In genomic region chr10:9097991-9098306, GRCh38 we compare ENCODE assay signal across 26 cellular contexts.
"Had no signal": no experiment of that assay in that cellular context is flagged by ENCODE, and none has a peak within 500 bp of the region (broad histone marks: within the 10 kb centered on the region; RNA-seq: fewer than 3 reads in every experiment).

No MANE protein-coding gene starts in this region.

- H3K4me1 Mint-ChIP-seq: brain, nephron progenitor cell had no signal

- H3K27ac ChIP-seq: ascending aorta, cardiac muscle cell, coronary artery, dorsolateral prefrontal cortex, gastrocnemius medialis, hepatocyte, ovary, right lobe of liver, tibial nerve had no signal

- DNase-seq: activated CD4-positive, alpha-beta memory T cell treated with anti-CD3 and anti-CD28 coated beads for 36 hours; activated CD4-positive, alpha-beta T cell treated with anti-CD3 and anti-CD28 coated beads for 48 hours; activated gamma-delta T cell treated with Interleukin-2 at 50 U/mL for 16 hours; activated T-cell treated with anti-CD3 and anti-CD28 coated beads, Interleukin-2, amount 50 U/mL, for 4 hours; dorsolateral prefrontal cortex; effector memory CD4-positive, alpha-beta T cell; erythroblast; gastrocnemius medialis; left cardiac atrium; left ventricle myocardium superior; mucosa of descending colon; nephron progenitor cell; ovary; right lobe of liver; stimulated activated CD4-positive, alpha-beta T cell treated with anti-CD3 and anti-CD28 coated beads, Interleukin-2, amount 100 ng/mL, for 48 hours; stimulated activated naive CD4-positive, alpha-beta T cell treated with Interleukin-2 at 50 U/mL for 16 hours had no signal

- H3K36me3 Mint-ChIP-seq: activated CD4-positive, alpha-beta memory T cell treated with anti-CD3 and anti-CD28 coated beads for 36 hours; brain had no signal

- H3K4me3 Mint-ChIP-seq: activated CD4-positive, alpha-beta memory T cell treated with anti-CD3 and anti-CD28 coated beads for 36 hours; activated T-cell treated with anti-CD3 and anti-CD28 coated beads, Interleukin-2, amount 50 U/mL, for 4 hours; activated T-helper 17 cell treated with anti-CD3 and anti-CD28 coated beads, Interleukin-2, amount 50 U/mL, for 72 hours; brain; nephron progenitor cell; T-helper 2 cell treated with Interferon-gamma antibody and Interleukin-4, amounts not matched to agents 5 μg/mL and 100 μg/mL, for 36 hours had no signal

- H3K27me3 Mint-ChIP-seq: activated CD4-positive, alpha-beta memory T cell treated with anti-CD3 and anti-CD28 coated beads for 36 hours; activated T-helper 17 cell treated with anti-CD3 and anti-CD28 coated beads, Interleukin-2, amount 50 U/mL, for 72 hours; brain had no signal

- H3K27ac Mint-ChIP-seq: activated naive CD4-positive, alpha-beta T cell treated with anti-CD3 and anti-CD28 coated beads, Interleukin-2, amount 50 U/mL, for 72 hours; activated T-helper 17 cell treated with anti-CD3 and anti-CD28 coated beads, Interleukin-2, amount 50 U/mL, for 72 hours; brain; nephron progenitor cell; progenitor cell of endocrine pancreas; T-helper 2 cell treated with Interferon-gamma antibody and Interleukin-4, amounts not matched to agents 5 μg/mL and 100 μg/mL, for 36 hours had no signal

- ATAC-seq: activated naive CD4-positive, alpha-beta T cell treated with anti-CD3 and anti-CD28 coated beads, Interleukin-2, amount 50 U/mL, for 72 hours; activated T-helper 17 cell treated with anti-CD3 and anti-CD28 coated beads, Interleukin-2, amount 50 U/mL, for 72 hours; gastrocnemius medialis; left cardiac atrium; left ventricle myocardium superior; mucosa of descending colon; right lobe of liver had no signal

- H3K9me3 Mint-ChIP-seq: activated CD4-positive, alpha-beta memory T cell treated with anti-CD3 and anti-CD28 coated beads for 36 hours; activated T-cell treated with anti-CD3 and anti-CD28 coated beads, Interleukin-2, amount 50 U/mL, for 4 hours; activated T-helper 17 cell treated with anti-CD3 and anti-CD28 coated beads, Interleukin-2, amount 50 U/mL, for 72 hours; brain; nephron progenitor cell had no signal
